14 cellular contexts compared by ENCODE assay signal in genomic region chr4:86947494-86948120, GRCh38. TPM values are rescaled to one million over a fixed set of nuclear protein-coding genes. Genes with fewer than 3 reads are reported as not detected.
DNase-seq lines count a peak whose midpoint lies in the region; ATAC-seq, FAIRE-seq and TF ChIP-seq lines count a peak whose summit lies in the region.
"Had no signal": no experiment of that assay in that cellular context is flagged by ENCODE, and none has a peak within 500 bp of the region (broad histone marks: within the 10 kb centered on the region; RNA-seq: fewer than 3 reads in every experiment).

No MANE protein-coding gene starts in this region.

- intact Hi-C loops in activated naive CD4-positive, alpha-beta T cell treated with anti-CD3 and anti-CD28 coated beads for 36 hours (cut with micrococcal nuclease): loop anchor here (1.0 kb wide), 1 partner anchor 8 kb away; no protein-coding TSS in a partner anchor
- intact Hi-C loops in psoas muscle (cut with DNase I): no loop called here

- H3K27ac ChIP-seq in psoas muscle (peak overlapping the region; percentile 34), WERI-Rb-1 (no peak overlapping the region)
- H3K27ac ChIP-seq: A549, adrenal gland had no signal

- no peaks in the 10 kb centered on the region for H3K9me3 Mint-ChIP-seq in activated naive CD4-positive, alpha-beta T cell treated with anti-CD3 and anti-CD28 coated beads, Interleukin-2, amount 50 U/mL, for 24 hours
- no peaks in the 10 kb centered on the region for H3K9me3 Mint-ChIP-seq in activated naive CD4-positive, alpha-beta T cell treated with anti-CD3 and anti-CD28 coated beads for 36 hours
- H3K9me3 Mint-ChIP-seq in activated naive CD8-positive, alpha-beta T cell treated with anti-CD3 and anti-CD28 coated beads, Interleukin-2, amount 50 U/mL, for 24 hours: no peaks in the 10 kb centered on the region

- no peak for DNase-seq in activated naive CD4-positive, alpha-beta T cell treated with anti-CD3 and anti-CD28 coated beads for 36 hours
- DNase-seq in activated naive CD8-positive, alpha-beta T cell treated with anti-CD3 and anti-CD28 coated beads, Interleukin-2, amount 50 U/mL, for 24 hours: no peak
- no peak for DNase-seq in psoas muscle
- DNase-seq in GM12892 (ENCODE audit: insufficient read length): no peak
- no peak for DNase-seq in effector CD4-positive, alpha-beta T cell
- DNase-seq in WERI-Rb-1: no peak
- DNase-seq: activated CD8-positive, alpha-beta memory T cell treated with anti-CD3 and anti-CD28 coated beads, Interleukin-2, amount 50 U/mL, for 4 hours; adrenal gland; HCEC 1CT; NCI-H1436 treated with DMSO at 0.1 percent for 48 hours; posterior cingulate gyrus had no signal

- H3K36me3 ChIP-seq in psoas muscle (ENCODE audit: insufficient read depth in 1 of 2, low read depth in 1 of 2) (peaks cover 0 to 24% of the 10 kb centered on the region in 2 donors), WERI-Rb-1 (no peaks in the 10 kb centered on the region; the same call in 1 of the 2 replicates)
- H3K36me3 ChIP-seq: adrenal gland had no signal

- TF ChIP-seq POLR2A in GM12892 (IDR thresholded peaks at IDR 0.05; ENCODE audit: low read depth, low read length): no peak

- no peak for FAIRE-seq in GM12892 (lab: Jason Lieb, UNC)
- FAIRE-seq: A549 had no signal

- TF ChIP-seq CTCF in psoas muscle (IDR thresholded peaks at IDR 0.05) (no peak), WERI-Rb-1 (IDR thresholded peaks at IDR 0.05; ENCODE audit: low read depth, low read length) (no peak)

- ATAC-seq in HG03108 (IDR thresholded peaks at IDR 0.05; ENCODE audit: unreplicated experiment) (peak; percentile 37), psoas muscle (no peak)
- peak; percentile 57 for ATAC-seq in activated naive CD8-positive, alpha-beta T cell treated with anti-CD3 and anti-CD28 coated beads, Interleukin-2, amount 50 U/mL, for 24 hours
- ATAC-seq: A549 had no signal

- CTCF ChIA-PET in activated naive CD4-positive, alpha-beta T cell treated with anti-CD3 and anti-CD28 coated beads for 36 hours (lab: Charles Lee): no interaction called here

- H3K27me3 ChIP-seq in psoas muscle (ENCODE audit: insufficient read depth in 3 of 3, low read length in 2 of 3): no peaks in the 10 kb centered on the region
- no peaks in the 10 kb centered on the region for H3K27me3 ChIP-seq in WERI-Rb-1 (ENCODE audit: insufficient read depth, low read depth, severe bottlenecking)
- H3K27me3 ChIP-seq: adrenal gland had no signal

- H3K4me1 Mint-ChIP-seq in activated naive CD4-positive, alpha-beta T cell treated with anti-CD3 and anti-CD28 coated beads, Interleukin-2, amount 50 U/mL, for 24 hours: peaks cover 38% of the 10 kb centered on the region
- peaks cover 33% of the 10 kb centered on the region for H3K4me1 Mint-ChIP-seq in activated naive CD4-positive, alpha-beta T cell treated with anti-CD3 and anti-CD28 coated beads for 36 hours (ENCODE audit: low read depth)
- H3K4me1 Mint-ChIP-seq in activated naive CD8-positive, alpha-beta T cell treated with anti-CD3 and anti-CD28 coated beads, Interleukin-2, amount 50 U/mL, for 24 hours: peaks cover 44% of the 10 kb centered on the region

- H3K36me3 Mint-ChIP-seq in activated naive CD4-positive, alpha-beta T cell treated with anti-CD3 and anti-CD28 coated beads, Interleukin-2, amount 50 U/mL, for 24 hours: peaks cover 13% of the 10 kb centered on the region
- H3K36me3 Mint-ChIP-seq in activated naive CD4-positive, alpha-beta T cell treated with anti-CD3 and anti-CD28 coated beads for 36 hours (ENCODE audit: low read depth): peaks cover 13% of the 10 kb centered on the region
- H3K36me3 Mint-ChIP-seq in activated naive CD8-positive, alpha-beta T cell treated with anti-CD3 and anti-CD28 coated beads, Interleukin-2, amount 50 U/mL, for 24 hours (ENCODE audit: low read depth): peaks cover 5% of the 10 kb centered on the region

- no peaks in the 10 kb centered on the region for H3K9me3 ChIP-seq in psoas muscle
- H3K9me3 ChIP-seq in WERI-Rb-1 (ENCODE audit: severe bottlenecking): no peaks in the 10 kb centered on the region
- H3K9me3 ChIP-seq: A549, adrenal gland had no signal

- H3K4me1 ChIP-seq in psoas muscle: peaks cover 36% of the 10 kb centered on the region

- no peaks in the 10 kb centered on the region for H3K27me3 Mint-ChIP-seq in activated naive CD4-positive, alpha-beta T cell treated with anti-CD3 and anti-CD28 coated beads, Interleukin-2, amount 50 U/mL, for 24 hours
- H3K27me3 Mint-ChIP-seq in activated naive CD4-positive, alpha-beta T cell treated with anti-CD3 and anti-CD28 coated beads for 36 hours (ENCODE audit: low read depth): no peaks in the 10 kb centered on the region
- no peaks in the 10 kb centered on the region for H3K27me3 Mint-ChIP-seq in activated naive CD8-positive, alpha-beta T cell treated with anti-CD3 and anti-CD28 coated beads, Interleukin-2, amount 50 U/mL, for 24 hours

- H3K27ac Mint-ChIP-seq in activated naive CD4-positive, alpha-beta T cell treated with anti-CD3 and anti-CD28 coated beads, Interleukin-2, amount 50 U/mL, for 24 hours: peak overlapping the region; percentile 14
- H3K27ac Mint-ChIP-seq in activated naive CD4-positive, alpha-beta T cell treated with anti-CD3 and anti-CD28 coated beads for 36 hours: no peak overlapping the region
- no peak overlapping the region for H3K27ac Mint-ChIP-seq in activated naive CD8-positive, alpha-beta T cell treated with anti-CD3 and anti-CD28 coated beads, Interleukin-2, amount 50 U/mL, for 24 hours

- 14 to 22% (median 19%) methylated on average over 1 of the region's 1 CpG for WGBS in psoas muscle, 3 donors

- H3K4me3 Mint-ChIP-seq in activated naive CD4-positive, alpha-beta T cell treated with anti-CD3 and anti-CD28 coated beads, Interleukin-2, amount 50 U/mL, for 24 hours: no peak overlapping the region
- H3K4me3 Mint-ChIP-seq in activated naive CD4-positive, alpha-beta T cell treated with anti-CD3 and anti-CD28 coated beads for 36 hours: no peak overlapping the region
- H3K4me3 Mint-ChIP-seq in activated naive CD8-positive, alpha-beta T cell treated with anti-CD3 and anti-CD28 coated beads, Interleukin-2, amount 50 U/mL, for 24 hours: no peak overlapping the region

- H3K4me3 ChIP-seq in psoas muscle (no peak overlapping the region), WERI-Rb-1 (ENCODE audit: low read depth, low read length) (no peak overlapping the region)
- H3K4me3 ChIP-seq: A549, adrenal gland had no signal

RNA-seq across cellular contexts. Expression of gene AFF1, which starts 12.8 kb away (rescaled TPM):
- total RNA-seq in activated naive CD4-positive, alpha-beta T cell treated with anti-CD3 and anti-CD28 coated beads for 36 hours: 10 to 100 TPM; 46.6 to 50.6 TPM
- 100 to 1,000 TPM; 118 to 149 (median 122) TPM for total RNA-seq in psoas muscle
- polyA plus RNA-seq in psoas muscle: 100 to 1,000 TPM in 2 of 3 donors, 10 to 100 TPM in 1; 62.7 to 171 (median 115) TPM
- polyA plus RNA-seq in GM12892 (2012; ENCODE audit: missing spikeins): 27.9 TPM

RNA-seq across cellular contexts. Expression of gene C4orf36, which starts 55.4 kb away (rescaled TPM):
- under 1 TPM in 1 of 2 experiments, not detected in 1; 0.44 TPM for total RNA-seq in activated naive CD4-positive, alpha-beta T cell treated with anti-CD3 and anti-CD28 coated beads for 36 hours
- total RNA-seq in psoas muscle: 1 to 10 TPM in 1 of 4 donors, not detected in 3; 1.5 TPM
- polyA plus RNA-seq in psoas muscle: under 1 TPM in 2 of 3 donors, not detected in 1; 0.45 to 0.70 TPM
- not detected for polyA plus RNA-seq in GM12892 (2012; ENCODE audit: missing spikeins)

Comparison
In these comparisons a context has a peak if more than half of its experiments do, and no peak if none do; other contexts are left out.
1. ATAC-seq: peak in HG03108 (single experiment) and activated naive CD8-positive, alpha-beta T cell treated with anti-CD3 and anti-CD28 coated beads, Interleukin-2, amount 50 U/mL, for 24 hours (single experiment); none in psoas muscle (0 of 4).